8 cellular contexts compared by ENCODE assay signal in genomic region chr9:6015278-6016157, GRCh38. TPM values are rescaled to one million over a fixed set of nuclear protein-coding genes. Genes with fewer than 3 reads are reported as not detected.
DNase-seq lines count a peak whose midpoint lies in the region; ATAC-seq and TF ChIP-seq lines count a peak whose summit lies in the region.

Gene RANBP6 (minus strand): TSS chr9:6015624. CDS start chr9:6015607, 17 bp downstream.

- peak within 1 kb of the TSS; percentile 97 for H3K27ac Mint-ChIP-seq in activated CD4-positive, alpha-beta T cell treated with anti-CD3 and anti-CD28 coated beads, Interleukin-2, amount 10 ng/mL, durations not matched to agents 24 days and 14 days

- peaks cover 37% of the 10 kb centered on the region for H3K36me3 Mint-ChIP-seq in activated CD4-positive, alpha-beta T cell treated with anti-CD3 and anti-CD28 coated beads, Interleukin-2, amount 10 ng/mL, durations not matched to agents 24 days and 14 days (ENCODE audit: low read depth)

- H3K9me3 Mint-ChIP-seq in activated CD4-positive, alpha-beta T cell treated with anti-CD3 and anti-CD28 coated beads, Interleukin-2, amount 10 ng/mL, durations not matched to agents 24 days and 14 days = no peaks in the 10 kb centered on the region

- no peaks in the 10 kb centered on the region for H3K4me1 ChIP-seq in colonic mucosa

- H3K4me1 Mint-ChIP-seq in activated CD4-positive, alpha-beta T cell treated with anti-CD3 and anti-CD28 coated beads, Interleukin-2, amount 10 ng/mL, durations not matched to agents 24 days and 14 days = peaks cover 37% of the 10 kb centered on the region

- no peak for TF ChIP-seq CTCF in colonic mucosa (IDR thresholded peaks at IDR 0.05)

- DNase-seq in Ammon's horn (ENCODE audit: low spot score) (peak; percentile 96), NCI-H524 treated with DMSO at 0.1 percent for 48 hours (lab: John Stamatoyannopoulos, UW) (peak; percentile 10), colonic mucosa (peak; percentile 93)
- DNase-seq in activated CD4-positive, alpha-beta T cell treated with anti-CD3 and anti-CD28 coated beads, Interleukin-2, amount 10 ng/mL, durations not matched to agents 24 days and 14 days = peak; percentile 97
- peak; percentile 78 to 84 for DNase-seq in stimulated activated CD4-positive, alpha-beta T cell treated with anti-CD3 and anti-CD28 coated beads, Interleukin-1b, Interleukin-23, amount 100 ng/mL, for 4 hours (ENCODE audit: low read depth in 2 of 2)

- intact Hi-C loops in activated CD4-positive, alpha-beta T cell treated with anti-CD3 and anti-CD28 coated beads, Interleukin-2, amount 10 ng/mL, durations not matched to agents 24 days and 14 days (cut with micrococcal nuclease) = loop anchor here (1.0 kb wide), 1 partner anchor 8 kb away; no protein-coding TSS in a partner anchor
- intact Hi-C loops in colonic mucosa (cut with DNase I) = no loop called here

- no peaks in the 10 kb centered on the region for H3K27me3 ChIP-seq in colonic mucosa
- no peaks in the 10 kb centered on the region for H3K27me3 ChIP-seq in layer of hippocampus (ENCODE audit: control insufficient read depth, insufficient read depth, low read length)

- no peaks in the 10 kb centered on the region for H3K9me3 ChIP-seq in colonic mucosa

- peak; percentile 71 for TF ChIP-seq POLR2A in GM19193 (IDR thresholded peaks at IDR 0.05; ENCODE audit: extremely low read depth, insufficient read depth, insufficient read length)

- H3K27me3 Mint-ChIP-seq in activated CD4-positive, alpha-beta T cell treated with anti-CD3 and anti-CD28 coated beads, Interleukin-2, amount 10 ng/mL, durations not matched to agents 24 days and 14 days = no peaks in the 10 kb centered on the region

- peak within 1 kb of the TSS; percentile 64 for H3K4me3 ChIP-seq in colonic mucosa

- peak within 1 kb of the TSS; percentile 96 for H3K4me3 Mint-ChIP-seq in activated CD4-positive, alpha-beta T cell treated with anti-CD3 and anti-CD28 coated beads, Interleukin-2, amount 10 ng/mL, durations not matched to agents 24 days and 14 days

- H3K27ac ChIP-seq in colonic mucosa (peak within 1 kb of the TSS; percentile 76), layer of hippocampus (ENCODE audit: low read depth, low read length) (peak within 1 kb of the TSS; percentile 56)

- H3K9ac ChIP-seq in colonic mucosa (ENCODE audit: low read depth in 2 of 2, low read length in 2 of 2) = peak within 1 kb of the TSS; percentile 85 to 89

- peak; percentile 100 for ATAC-seq in HG03432 (IDR thresholded peaks at IDR 0.05; ENCODE audit: unreplicated experiment)

- no peaks in the 10 kb centered on the region for H3K36me3 ChIP-seq in colonic mucosa

RNA-seq across cellular contexts. Expression of gene RANBP6, which starts in this region (rescaled TPM):
- total RNA-seq in activated CD4-positive, alpha-beta T cell treated with anti-CD3 and anti-CD28 coated beads, Interleukin-2, amount 10 ng/mL, durations not matched to agents 24 days and 14 days = 20.5 and 21.3 TPM in 2 replicates
- 1 to 10 TPM; 6.7 to 9.9 TPM for total RNA-seq in colonic mucosa

Comparison
In these comparisons a context has a peak if more than half of its experiments do, and no peak if none do; other contexts are left out.
1. Peak in every context shown above with its lines: DNase-seq, ATAC-seq, H3K4me3 ChIP-seq and H3K27ac ChIP-seq.
2. DNase-seq: peak in every context shown above with its lines; median percentile 97 in activated CD4-positive, alpha-beta T cell treated with anti-CD3 and anti-CD28 coated beads, Interleukin-2, amount 10 ng/mL, durations not matched to agents 24 days and 14 days; 96 in Ammon's horn; 93 in colonic mucosa; 81 in stimulated activated CD4-positive, alpha-beta T cell treated with anti-CD3 and anti-CD28 coated beads, Interleukin-1b, Interleukin-23, amount 100 ng/mL, for 4 hours; 10 in NCI-H524 treated with DMSO at 0.1 percent for 48 hours.